In the genomic region with DNA sequence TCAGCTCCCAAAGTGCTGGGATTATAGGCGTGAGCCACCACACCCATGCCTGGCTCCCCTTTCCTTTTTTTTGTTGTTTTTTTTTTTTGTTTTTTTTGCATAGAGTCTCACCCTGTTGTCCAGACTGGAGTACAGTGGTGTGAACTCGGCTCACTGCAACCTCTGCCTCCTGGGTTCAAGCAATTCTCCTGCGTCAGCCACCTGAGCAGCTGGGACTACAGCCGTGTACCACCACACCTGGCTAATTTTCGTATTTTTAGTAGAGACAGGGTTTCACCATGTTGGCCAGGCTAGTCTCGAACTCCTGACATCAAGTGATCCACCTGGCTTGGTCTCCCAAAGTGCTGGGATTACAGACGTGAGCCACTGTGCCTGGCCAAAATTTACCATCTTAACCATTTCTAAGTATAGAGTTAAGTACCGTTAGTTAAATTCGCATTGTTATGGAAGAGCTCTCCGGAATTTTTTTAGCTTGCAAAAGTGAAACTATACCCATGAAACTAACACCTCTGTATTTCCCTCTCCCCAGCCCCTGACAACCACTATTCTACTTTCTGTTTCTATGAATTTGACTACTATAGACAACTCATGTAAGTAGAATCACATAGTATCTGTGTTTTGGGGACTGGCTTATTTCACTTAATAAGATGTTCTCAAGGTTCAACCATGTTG, we compare ENCODE assay signal across 11 cellular contexts.
DNase-seq lines count a peak whose midpoint lies in the region; ATAC-seq and TF ChIP-seq lines count a peak whose summit lies in the region.
"Had no signal": no experiment of that assay in that cellular context is flagged by ENCODE, and none has a peak within 500 bp of the region (broad histone marks: within the 10 kb centered on the region; RNA-seq: fewer than 3 reads in every experiment).

No MANE protein-coding gene starts in this region.

- DNase-seq in activated T-cell treated with anti-CD3 and anti-CD28 coated beads, Interleukin-2, amount 50 U/mL, for 24 hours, result no peak
- DNase-seq in activated T-cell treated with anti-CD3 and anti-CD28 coated beads, Interleukin-2, amount 50 U/mL, for 48 hours, result no peak
- DNase-seq in RPMI7951 (ENCODE audit: low read depth), result peak; percentile 40
- no peak for DNase-seq in stimulated activated naive CD8-positive, alpha-beta T cell treated with anti-CD3 and anti-CD28 coated beads, Interleukin-15, Interleukin-2, amounts not matched to agents 100 U/mL and 50 U/mL, for 24 hours
- no peak for DNase-seq in NCI-H2107 (lab: John Stamatoyannopoulos, UW)
- DNase-seq in G401 (ENCODE audit: low spot score), result no peak
- DNase-seq in dorsolateral prefrontal cortex, result no peak
- DNase-seq: activated CD4-positive, CD25-positive, alpha-beta regulatory T cell treated with anti-CD3 and anti-CD28 coated beads, Interleukin-2, amount 50 U/mL, for 72 hours; IMR-90 had no signal

- H3K4me3 Mint-ChIP-seq in activated T-cell treated with anti-CD3 and anti-CD28 coated beads, Interleukin-2, amount 50 U/mL, for 24 hours, result peak overlapping the region; percentile 51

- peak overlapping the region in 5 of 59 donors; percentile 15 to 48 (median 23) for H3K27ac ChIP-seq in dorsolateral prefrontal cortex
- H3K27ac ChIP-seq: parathyroid adenoma had no signal

- no peak for TF ChIP-seq CTCF in dorsolateral prefrontal cortex (IDR thresholded peaks at IDR 0.05 in 54 of 56, conservative IDR thresholded peaks at IDR 0.05 in 2 of 56; ENCODE audit: low read depth in 1 of 56, partially characterized antibody in 56 of 56)

- H3K27ac Mint-ChIP-seq in activated T-cell treated with anti-CD3 and anti-CD28 coated beads, Interleukin-2, amount 50 U/mL, for 24 hours, result peak overlapping the region; percentile 77

- H3K4me1 Mint-ChIP-seq in activated T-cell treated with anti-CD3 and anti-CD28 coated beads, Interleukin-2, amount 50 U/mL, for 24 hours (ENCODE audit: low read depth), result peaks cover 17% of the 10 kb centered on the region

- H3K27me3 Mint-ChIP-seq in activated T-cell treated with anti-CD3 and anti-CD28 coated beads, Interleukin-2, amount 50 U/mL, for 24 hours, result peaks cover 15% of the 10 kb centered on the region

- peak; percentile 81 for ATAC-seq in HG02938 (IDR thresholded peaks at IDR 0.05; ENCODE audit: unreplicated experiment)
- peak; percentile 99 for ATAC-seq in stimulated activated naive CD8-positive, alpha-beta T cell treated with anti-CD3 and anti-CD28 coated beads, Interleukin-15, Interleukin-2, amounts not matched to agents 100 U/mL and 50 U/mL, for 24 hours

- H3K27me3 ChIP-seq in dorsolateral prefrontal cortex, result no peaks in the 10 kb centered on the region

- no peaks in the 10 kb centered on the region for H3K9me3 Mint-ChIP-seq in activated T-cell treated with anti-CD3 and anti-CD28 coated beads, Interleukin-2, amount 50 U/mL, for 24 hours

- H3K4me3 ChIP-seq in dorsolateral prefrontal cortex, result no peak overlapping the region

- H3K36me3 Mint-ChIP-seq in activated T-cell treated with anti-CD3 and anti-CD28 coated beads, Interleukin-2, amount 50 U/mL, for 24 hours (ENCODE audit: low read depth), result no peaks in the 10 kb centered on the region

- intact Hi-C loops in dorsolateral prefrontal cortex (cut with DNase I), result no loop called here

- in situ Hi-C loops in G401 (cut with HindIII; ENCODE audit: low sequenced_read_pairs), result no loop called here
